Comparison of ENCODE assay signal across 11 cellular contexts in the genomic region with DNA sequence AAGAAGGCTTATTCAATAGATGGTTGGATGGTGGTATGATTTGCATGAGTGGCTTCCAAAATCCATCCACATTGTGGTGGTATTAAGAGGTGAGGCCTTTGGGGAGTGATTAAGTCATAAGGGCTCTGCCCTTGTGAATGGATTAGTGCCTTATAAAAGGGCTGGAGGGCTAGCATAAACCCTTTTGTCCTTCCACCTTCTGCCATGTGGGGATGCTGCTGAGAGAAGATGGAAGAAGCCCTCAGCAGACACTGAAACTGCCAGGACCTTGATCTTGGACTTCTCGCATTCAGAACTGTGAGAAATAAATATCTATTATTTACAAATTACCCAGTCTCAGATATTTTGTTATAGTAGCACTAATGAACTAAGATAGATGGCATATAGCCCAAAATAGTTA. TPM values are rescaled to one million over a fixed set of nuclear protein-coding genes. Genes with fewer than 3 reads are reported as not detected.
DNase-seq lines count a peak whose midpoint lies in the region; ATAC-seq and TF ChIP-seq lines count a peak whose summit lies in the region.
"Had no signal": no experiment of that assay in that cellular context is flagged by ENCODE, and none has a peak within 500 bp of the region (broad histone marks: within the 10 kb centered on the region; RNA-seq: fewer than 3 reads in every experiment).

No MANE protein-coding gene starts in this region.

- no peak overlapping the region for H3K4me2 ChIP-seq in HCT116 (ENCODE audit: low read length)

- peaks cover 12% of the 10 kb centered on the region for H3K4me1 Mint-ChIP-seq in activated CD4-positive, alpha-beta memory T cell treated with anti-CD3 and anti-CD28 coated beads, Interleukin-2, amount 10 ng/mL, durations not matched to agents 7 days and 5 days
- H3K4me1 Mint-ChIP-seq: IgD-negative memory B cell had no signal

- no TSS peak for BruUV-seq in HCT116 (replicated peaks; lab: Mats Ljungman, UMichigan)

- H3K9me3 ChIP-seq in HCT116 (ENCODE audit: control insufficient read depth in 1 of 2, insufficient read depth in 1 of 2, low read depth in 1 of 2, low read length in 2 of 2): no peaks in the 10 kb centered on the region
- H3K9me3 ChIP-seq: adrenal gland, stomach had no signal

- H3K27me3 Mint-ChIP-seq in activated CD4-positive, alpha-beta memory T cell treated with anti-CD3 and anti-CD28 coated beads, Interleukin-2, amount 10 ng/mL, durations not matched to agents 7 days and 5 days: no peaks in the 10 kb centered on the region

- RAD21 ChIA-PET in HCT116 (lab: Charles Lee; ENCODE audit: low non-redundant PET in 1 of 2, low total read pairs in 2 of 2, uncharacterized antibody in 2 of 2, unreplicated experiment in 2 of 2): no interaction called here

- CTCF ChIA-PET in HCT116 (lab: Charles Lee): no interaction called here
- CTCF ChIA-PET in activated CD4-positive, alpha-beta memory T cell treated with anti-CD3 and anti-CD28 coated beads, Interleukin-2, amount 10 ng/mL, durations not matched to agents 7 days and 5 days (lab: Charles Lee): interaction anchor here (1.6 kb wide), 1 partner anchor 11 kb away, joined by 3 read pairs; no protein-coding TSS in a partner anchor

- POLR2A ChIA-PET in HCT116 (lab: Charles Lee): no interaction called here
- POLR2A ChIA-PET in activated CD4-positive, alpha-beta memory T cell treated with anti-CD3 and anti-CD28 coated beads, Interleukin-2, amount 10 ng/mL, durations not matched to agents 7 days and 5 days (lab: Charles Lee): no interaction called here

- TF ChIP-seq RAD21 in HCT116 (IDR thresholded peaks at IDR 0.05; ENCODE audit: low read depth): peak; percentile 40

- DNase-seq in AG09319 (ENCODE audit: extremely low read depth, low read depth) (no peak), HCT116 (ENCODE audit: low read depth, low spot score) (peak; percentile 40), RPMI7951 (ENCODE audit: low read depth) (peak; percentile 23), fibroblast of the aortic adventitia (ENCODE audit: low read depth) (peak; percentile 38)
- no peak for DNase-seq in activated CD4-positive, alpha-beta memory T cell treated with anti-CD3 and anti-CD28 coated beads, Interleukin-2, amount 10 ng/mL, durations not matched to agents 7 days and 5 days
- DNase-seq: adrenal gland, stomach had no signal

- no peak for TF ChIP-seq POLR2A in HCT116 (IDR thresholded peaks at IDR 0.05; ENCODE audit: borderline replicate concordance, extremely low read depth, insufficient read depth, insufficient read length)

- H3K4me1 ChIP-seq in HCT116 (ENCODE audit: control insufficient read depth in 1 of 2, insufficient read depth in 2 of 2, low read length in 2 of 2): peaks cover 0 to 7% of the 10 kb centered on the region in 2 experiments; a peak in 1 of 4 replicates
- H3K4me1 ChIP-seq: adrenal gland, stomach had no signal

- no peaks in the 10 kb centered on the region for H3K36me3 ChIP-seq in HCT116 (ENCODE audit: control insufficient read depth in 1 of 2, insufficient read depth in 2 of 2, low read length in 2 of 2)
- H3K36me3 ChIP-seq: adrenal gland, stomach had no signal

- H3K9me3 Mint-ChIP-seq in activated CD4-positive, alpha-beta memory T cell treated with anti-CD3 and anti-CD28 coated beads, Interleukin-2, amount 10 ng/mL, durations not matched to agents 7 days and 5 days: no peaks in the 10 kb centered on the region

- H3K27ac Mint-ChIP-seq in activated CD4-positive, alpha-beta memory T cell treated with anti-CD3 and anti-CD28 coated beads, Interleukin-2, amount 10 ng/mL, durations not matched to agents 7 days and 5 days: no peak overlapping the region
- H3K27ac Mint-ChIP-seq: IgD-negative memory B cell had no signal

- H4K20me1 ChIP-seq in HCT116 (ENCODE audit: insufficient read depth): no peaks in the 10 kb centered on the region

- H3K36me3 Mint-ChIP-seq in activated CD4-positive, alpha-beta memory T cell treated with anti-CD3 and anti-CD28 coated beads, Interleukin-2, amount 10 ng/mL, durations not matched to agents 7 days and 5 days (ENCODE audit: low read depth): no peaks in the 10 kb centered on the region
- H3K36me3 Mint-ChIP-seq: IgD-negative memory B cell had no signal

- no peaks in the 10 kb centered on the region for H3K79me2 ChIP-seq in HCT116 (ENCODE audit: insufficient read depth, low read length)

- ATAC-seq in HCT116 (peak; percentile 92), HG02852 (IDR thresholded peaks at IDR 0.05; ENCODE audit: unreplicated experiment) (no peak), HG03139 (IDR thresholded peaks at IDR 0.05; ENCODE audit: unreplicated experiment) (no peak), GM19023 (IDR thresholded peaks at IDR 0.05; ENCODE audit: unreplicated experiment) (no peak)

- H3K27ac ChIP-seq in HCT116 (ENCODE audit: low read depth, low read length): no peak overlapping the region
- H3K27ac ChIP-seq: adrenal gland, stomach had no signal

- H3K4me3 Mint-ChIP-seq in activated CD4-positive, alpha-beta memory T cell treated with anti-CD3 and anti-CD28 coated beads, Interleukin-2, amount 10 ng/mL, durations not matched to agents 7 days and 5 days: no peak overlapping the region
- H3K4me3 Mint-ChIP-seq: IgD-negative memory B cell had no signal

- H3K4me3 ChIP-seq in HCT116 (replicated peaks in 1 of 2; ENCODE audit: low read depth in 1 of 2, low read length in 2 of 2): no peak overlapping the region
- no peak overlapping the region for H3K4me3 ChIP-seq in fibroblast of the aortic adventitia (ENCODE audit: low read depth, low read length)
- H3K4me3 ChIP-seq: adrenal gland, stomach had no signal

- no peaks in the 10 kb centered on the region for H3K27me3 ChIP-seq in HCT116 (ENCODE audit: insufficient read depth, low read length)
- H3K27me3 ChIP-seq: adrenal gland, stomach had no signal

- peak overlapping the region; percentile 54 for H2AFZ ChIP-seq in HCT116 (ENCODE audit: low read depth, low read length, poor library complexity, severe bottlenecking)

- H3K9ac ChIP-seq in HCT116 (ENCODE audit: low read length): no peak overlapping the region

- TF ChIP-seq CTCF in AG09319 (IDR thresholded peaks at IDR 0.05; ENCODE audit: low read depth, low read length) (peak; percentile 26), HCT116 (IDR thresholded peaks at IDR 0.05 in 2 of 3, conservative IDR thresholded peaks at IDR 0.05 in 1 of 3; ENCODE audit: borderline replicate concordance in 1 of 3, insufficient read depth in 1 of 3, low read depth in 2 of 3, low read length in 2 of 3) (peak; percentile 25 to 55 (median 43); a peak in 5 of 6 replicates), fibroblast of the aortic adventitia (IDR thresholded peaks at IDR 0.05; ENCODE audit: insufficient read depth, low read length) (peak; percentile 60)

- no peaks in the 10 kb centered on the region for H3K9me2 ChIP-seq in HCT116 (ENCODE audit: insufficient read depth)

- intact Hi-C loops in HCT116 (cut with micrococcal nuclease): no loop called here

TF ChIP-seq in HCT116, 20 proteins besides CTCF, POLR2A, EP300 and RAD21 (continues in another document):
- TF ChIP-seq SRF (IDR thresholded peaks at IDR 0.05; ENCODE audit: low read depth) (no peak), TCF7L2 (IDR thresholded peaks at IDR 0.05; ENCODE audit: borderline replicate concordance, extremely low read depth, insufficient read depth, insufficient read length) (no peak), SIN3A (IDR thresholded peaks at IDR 0.05; ENCODE audit: low read depth) (no peak), CBX3 (IDR thresholded peaks at IDR 0.05; ENCODE audit: low read depth) (no peak), ZFX (IDR thresholded peaks at IDR 0.05) (no peak), EGR1 (IDR thresholded peaks at IDR 0.05; ENCODE audit: low read depth) (no peak), YY1 (IDR thresholded peaks at IDR 0.05; ENCODE audit: extremely low read depth, insufficient replicate concordance, low read depth, low read length) (no peak), ZNF274 (IDR thresholded peaks at IDR 0.05; ENCODE audit: low read depth, low read length) (no peak), JUND (IDR thresholded peaks at IDR 0.05) (no peak), SP1 (IDR thresholded peaks at IDR 0.05; ENCODE audit: low read depth) (no peak), POLR2AphosphoS5 (IDR thresholded peaks at IDR 0.05; ENCODE audit: low read depth, low read length) (no peak), CEBPB (IDR thresholded peaks at IDR 0.05; ENCODE audit: low read depth) (no peak)
- TF ChIP-seq, protein P1, sequence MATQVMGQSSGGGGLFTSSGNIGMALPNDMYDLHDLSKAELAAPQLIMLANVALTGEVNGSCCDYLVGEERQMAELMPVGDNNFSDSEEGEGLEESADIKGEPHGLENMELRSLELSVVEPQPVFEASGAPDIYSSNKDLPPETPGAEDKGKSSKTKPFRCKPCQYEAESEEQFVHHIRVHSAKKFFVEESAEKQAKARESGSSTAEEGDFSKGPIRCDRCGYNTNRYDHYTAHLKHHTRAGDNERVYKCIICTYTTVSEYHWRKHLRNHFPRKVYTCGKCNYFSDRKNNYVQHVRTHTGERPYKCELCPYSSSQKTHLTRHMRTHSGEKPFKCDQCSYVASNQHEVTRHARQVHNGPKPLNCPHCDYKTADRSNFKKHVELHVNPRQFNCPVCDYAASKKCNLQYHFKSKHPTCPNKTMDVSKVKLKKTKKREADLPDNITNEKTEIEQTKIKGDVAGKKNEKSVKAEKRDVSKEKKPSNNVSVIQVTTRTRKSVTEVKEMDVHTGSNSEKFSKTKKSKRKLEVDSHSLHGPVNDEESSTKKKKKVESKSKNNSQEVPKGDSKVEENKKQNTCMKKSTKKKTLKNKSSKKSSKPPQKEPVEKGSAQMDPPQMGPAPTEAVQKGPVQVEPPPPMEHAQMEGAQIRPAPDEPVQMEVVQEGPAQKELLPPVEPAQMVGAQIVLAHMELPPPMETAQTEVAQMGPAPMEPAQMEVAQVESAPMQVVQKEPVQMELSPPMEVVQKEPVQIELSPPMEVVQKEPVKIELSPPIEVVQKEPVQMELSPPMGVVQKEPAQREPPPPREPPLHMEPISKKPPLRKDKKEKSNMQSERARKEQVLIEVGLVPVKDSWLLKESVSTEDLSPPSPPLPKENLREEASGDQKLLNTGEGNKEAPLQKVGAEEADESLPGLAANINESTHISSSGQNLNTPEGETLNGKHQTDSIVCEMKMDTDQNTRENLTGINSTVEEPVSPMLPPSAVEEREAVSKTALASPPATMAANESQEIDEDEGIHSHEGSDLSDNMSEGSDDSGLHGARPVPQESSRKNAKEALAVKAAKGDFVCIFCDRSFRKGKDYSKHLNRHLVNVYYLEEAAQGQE (IDR thresholded peaks at IDR 0.05; ENCODE audit: low read depth): no peak
- TF ChIP-seq, protein P2, sequence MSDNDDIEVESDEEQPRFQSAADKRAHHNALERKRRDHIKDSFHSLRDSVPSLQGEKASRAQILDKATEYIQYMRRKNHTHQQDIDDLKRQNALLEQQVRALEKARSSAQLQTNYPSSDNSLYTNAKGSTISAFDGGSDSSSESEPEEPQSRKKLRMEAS (IDR thresholded peaks at IDR 0.05): no peak

RNA-seq across cellular contexts. Expression of a gene that starts 27.8 kb away (rescaled TPM):
- total RNA-seq in HCT116 (2021; ENCODE audit: unreplicated experiment) (89.4 TPM), fibroblast of the aortic adventitia (ENCODE audit: low replicate concordance) (44.6 and 86.9 TPM in 2 replicates)
- 20.5 and 27.7 TPM in 2 replicates for polyA plus RNA-seq in HCT116 (2012)
- total RNA-seq in RPMI7951 (2014; rRNA removed; shearing (Covaris generic)): 62.6 and 64.4 TPM in 2 replicates
- 10 to 100 TPM; 83.0 to 85.4 TPM for total RNA-seq in activated CD4-positive, alpha-beta memory T cell treated with anti-CD3 and anti-CD28 coated beads, Interleukin-2, amount 10 ng/mL, durations not matched to agents 7 days and 5 days

Comparison
In these comparisons a context has a peak if more than half of its experiments do, and no peak if none do; other contexts are left out.
1. DNase-seq: peak in HCT116 (single experiment), RPMI7951 (single experiment) and fibroblast of the aortic adventitia (single experiment); none in AG09319 (single experiment) and activated CD4-positive, alpha-beta memory T cell treated with anti-CD3 and anti-CD28 coated beads, Interleukin-2, amount 10 ng/mL, durations not matched to agents 7 days and 5 days (single experiment).
2. Peak in every context shown above with its lines, with median percentiles within 50 percentile points of each other: CTCF ChIP-seq.